In the genomic region with DNA sequence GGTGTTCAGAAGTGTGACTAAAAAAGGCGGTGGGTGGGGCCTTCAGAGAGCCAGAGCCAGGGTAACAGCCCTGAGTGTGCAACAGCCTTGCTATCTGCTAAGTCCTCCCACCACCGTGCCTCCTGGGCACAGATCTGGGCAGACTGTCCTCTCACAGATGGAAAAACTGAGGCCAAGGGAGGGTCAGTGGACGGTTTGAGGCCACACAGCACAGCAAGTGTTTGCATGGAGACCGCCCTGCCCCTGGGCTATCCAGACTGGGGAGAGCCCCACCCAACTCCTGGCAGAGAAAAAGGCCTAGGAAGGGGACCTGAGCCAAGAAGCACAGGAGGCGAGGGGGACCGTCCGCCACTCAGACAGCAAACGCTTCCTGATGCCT, we compare ENCODE assay signal across 1 cellular context.
TF ChIP-seq lines count a peak whose summit lies in the region.

No MANE protein-coding gene starts in this region.

TF ChIP-seq in H1, 55 proteins besides CTCF, POLR2A, EP300 and RAD21:
- TF ChIP-seq TCF12 (IDR thresholded peaks at IDR 0.05; ENCODE audit: low read depth, low read length) (no peak), CBX5 (IDR thresholded peaks at IDR 0.05; ENCODE audit: low read depth, low read length) (no peak), CEBPB (IDR thresholded peaks at IDR 0.05; ENCODE audit: low read depth, low read length) (no peak), SRF (IDR thresholded peaks at IDR 0.05; ENCODE audit: low read depth, low read length) (no peak), MAFK (IDR thresholded peaks at IDR 0.05; ENCODE audit: low read depth, low read length) (no peak), JUND (IDR thresholded peaks at IDR 0.05; ENCODE audit: low read length) (no peak), POLR2AphosphoS5 (IDR thresholded peaks at IDR 0.05; ENCODE audit: low read depth, low read length) (no peak), RFX5 (IDR thresholded peaks at IDR 0.05; ENCODE audit: borderline replicate concordance, low read depth, low read length) (no peak), CHD1 (IDR thresholded peaks at IDR 0.05; ENCODE audit: low read depth, low read length) (no peak), POU5F1 (IDR thresholded peaks at IDR 0.05; ENCODE audit: low read depth, low read length) (no peak), ASH2L (IDR thresholded peaks at IDR 0.05; ENCODE audit: low read length) (no peak), CREB1 (IDR thresholded peaks at IDR 0.05) (no peak), EGR1 (IDR thresholded peaks at IDR 0.05; ENCODE audit: borderline replicate concordance, low read depth, low read length) (no peak), FOSL1 (IDR thresholded peaks at IDR 0.05; ENCODE audit: insufficient read depth, low read depth, low read length) (no peak), SIRT6 (IDR thresholded peaks at IDR 0.05; ENCODE audit: low read length) (no peak), SP1 (IDR thresholded peaks at IDR 0.05; ENCODE audit: low read depth, low read length) (no peak), EZH2 (IDR thresholded peaks at IDR 0.05; ENCODE audit: low read depth, low read length, severe bottlenecking) (no peak)
- TF ChIP-seq, protein P1, sequence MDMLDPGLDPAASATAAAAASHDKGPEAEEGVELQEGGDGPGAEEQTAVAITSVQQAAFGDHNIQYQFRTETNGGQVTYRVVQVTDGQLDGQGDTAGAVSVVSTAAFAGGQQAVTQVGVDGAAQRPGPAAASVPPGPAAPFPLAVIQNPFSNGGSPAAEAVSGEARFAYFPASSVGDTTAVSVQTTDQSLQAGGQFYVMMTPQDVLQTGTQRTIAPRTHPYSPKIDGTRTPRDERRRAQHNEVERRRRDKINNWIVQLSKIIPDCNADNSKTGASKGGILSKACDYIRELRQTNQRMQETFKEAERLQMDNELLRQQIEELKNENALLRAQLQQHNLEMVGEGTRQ (IDR thresholded peaks at IDR 0.05; ENCODE audit: low read length) = no peak
- TF ChIP-seq, protein P2, sequence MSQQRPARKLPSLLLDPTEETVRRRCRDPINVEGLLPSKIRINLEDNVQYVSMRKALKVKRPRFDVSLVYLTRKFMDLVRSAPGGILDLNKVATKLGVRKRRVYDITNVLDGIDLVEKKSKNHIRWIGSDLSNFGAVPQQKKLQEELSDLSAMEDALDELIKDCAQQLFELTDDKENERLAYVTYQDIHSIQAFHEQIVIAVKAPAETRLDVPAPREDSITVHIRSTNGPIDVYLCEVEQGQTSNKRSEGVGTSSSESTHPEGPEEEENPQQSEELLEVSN (IDR thresholded peaks at IDR 0.05) = no peak
